ENCODE assay signal across 23 cellular contexts in the genomic region with DNA sequence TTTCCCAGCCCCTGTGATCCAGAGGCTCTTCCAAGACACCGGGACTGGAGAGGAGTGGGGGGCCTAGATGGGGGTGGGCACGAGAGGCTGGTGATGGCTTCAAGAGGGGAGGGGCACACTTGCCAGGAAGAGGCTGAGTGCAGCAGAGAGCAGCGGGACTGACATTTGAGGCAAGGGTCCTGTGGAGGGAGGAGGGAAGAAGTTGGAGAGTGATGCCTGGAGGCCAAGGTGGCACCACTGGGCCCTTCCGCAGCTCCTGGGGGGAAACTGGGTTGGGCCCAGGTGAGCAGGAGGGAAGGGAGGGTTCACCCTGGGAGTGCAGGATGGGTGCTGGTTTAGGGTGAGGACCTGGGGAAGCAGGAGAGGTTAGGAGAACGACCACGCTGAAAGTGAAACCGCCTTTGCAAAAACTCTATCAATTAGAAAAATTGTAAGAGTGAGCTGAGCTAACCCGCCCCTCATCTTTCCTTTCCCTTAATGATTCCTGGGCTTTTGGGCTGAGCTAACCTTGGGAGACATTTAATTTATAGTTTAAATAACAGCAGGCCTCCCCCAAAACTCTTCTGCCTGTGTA. TPM values are rescaled to one million over a fixed set of nuclear protein-coding genes. Genes with fewer than 3 reads are reported as not detected.
"Had no signal": no experiment of that assay in that cellular context is flagged by ENCODE, and none has a peak within 500 bp of the region (broad histone marks: within the 10 kb centered on the region; RNA-seq: fewer than 3 reads in every experiment).

No MANE protein-coding gene starts in this region.

- H3K36me3 Mint-ChIP-seq: IgD-negative memory B cell had no signal

- DNase-seq: Kasumi-1, MM.1S, NCI-H1105, NCI-H1417, NCI-H146, NCI-H1694 treated with DMSO at 0.1 percent for 48 hours, NCI-H1930, NCI-H2081 treated with DMSO at 0.1 percent for 48 hours, NCI-H2171, NCI-H226, NCI-H446, NCI-H510A, NCI-H524 treated with DMSO at 0.1 percent for 48 hours, NCI-H69, NCI-H774, RPMI8226, SHP77 had no signal

- H3K4me3 ChIP-seq: K562 had no signal

- H3K27ac Mint-ChIP-seq: IgD-negative memory B cell had no signal

- H3K4me3 Mint-ChIP-seq: IgD-negative memory B cell had no signal

- H3K9me3 ChIP-seq: SK-N-SH had no signal

- H3K4me2 ChIP-seq: KMS-11, SK-N-SH had no signal

- H3K27ac ChIP-seq: KMS-11 had no signal

RNA-seq across cellular contexts. Expression of a gene that starts 26.2 kb away (rescaled TPM):
- total RNA-seq: M059J, SK-MEL-5 had no signal

RNA-seq across cellular contexts. Expression of a gene that starts 39.8 kb away (rescaled TPM):
- total RNA-seq: K562, M059J, SK-MEL-5 had no signal
